Comparison of ENCODE assay signal across 8 cellular contexts in the genomic region with DNA sequence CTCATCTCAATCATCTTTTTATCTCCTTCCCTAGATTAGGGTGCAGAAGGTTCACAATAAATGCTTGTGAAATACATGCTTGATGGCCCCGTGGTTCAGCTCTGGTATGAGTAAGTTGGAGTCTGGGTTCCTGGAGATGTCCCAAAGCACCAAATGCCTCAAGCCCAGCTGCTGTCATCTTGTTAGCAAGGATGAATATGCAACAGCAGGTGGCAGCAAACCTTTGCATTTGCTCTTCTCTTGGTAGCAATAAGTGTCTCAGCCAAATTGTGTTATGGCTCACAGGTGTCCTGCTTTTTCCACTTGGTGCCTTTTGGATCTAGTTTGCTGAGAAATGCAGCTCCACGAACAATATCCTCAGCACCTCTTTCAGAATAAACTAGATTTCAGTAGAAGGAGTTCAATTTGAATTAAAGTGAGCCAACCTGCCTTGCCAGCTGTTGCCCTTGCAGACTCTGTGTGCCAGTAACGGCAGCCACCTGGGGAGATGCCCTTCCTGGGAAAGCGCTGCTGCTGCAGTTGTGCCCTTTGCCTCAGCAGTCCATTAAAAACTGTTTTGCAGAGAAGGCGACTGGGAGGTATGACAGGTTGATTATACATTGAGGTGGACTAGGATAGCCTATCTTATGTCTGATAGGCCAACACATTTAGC.
DNase-seq lines count a peak whose midpoint lies in the region; ATAC-seq and TF ChIP-seq lines count a peak whose summit lies in the region.

No MANE protein-coding gene starts in this region.

- TF ChIP-seq CTCF in spleen (IDR thresholded peaks at IDR 0.05 in 8 of 11, conservative IDR thresholded peaks at IDR 0.05 in 3 of 11) = peak in 7 of 11 experiments; percentile 14 to 47 (median 29)

- H3K36me3 ChIP-seq in adipocyte (ENCODE audit: control insufficient read depth, insufficient read depth, low read length, severe bottlenecking) = no peaks in the 10 kb centered on the region
- no peaks in the 10 kb centered on the region for H3K36me3 ChIP-seq in spleen

- no peaks in the 10 kb centered on the region for H3K9me3 ChIP-seq in adipocyte (ENCODE audit: control insufficient read depth, low read length)
- peaks cover 0 to 5% (median 0%) of the 10 kb centered on the region in 8 donors for H3K9me3 ChIP-seq in spleen

- WGBS in spleen, 5 donors = 44 to 67% (median 63%) methylated on average over 5 of the region's 5 CpGs

- H3K27me3 ChIP-seq in adipocyte (replicated peaks; ENCODE audit: control insufficient read depth, insufficient read depth, low read length) = no peaks in the 10 kb centered on the region
- H3K27me3 ChIP-seq in spleen (replicated peaks in 1 of 7) = peaks cover 0 to 29% (median 0%) of the 10 kb centered on the region in 7 donors

- H3K4me1 ChIP-seq in adipocyte (ENCODE audit: control insufficient read depth, insufficient read depth, low read length) (no peaks in the 10 kb centered on the region), spleen (no peaks in the 10 kb centered on the region)

- no peak overlapping the region for H3K4me3 ChIP-seq in adipocyte (ENCODE audit: low read length)
- no peak overlapping the region for H3K4me3 ChIP-seq in spleen

- ATAC-seq in HG02938 (IDR thresholded peaks at IDR 0.05; ENCODE audit: unreplicated experiment) = peak; percentile 59

- H3K27ac ChIP-seq in spleen = no peak overlapping the region

- intact Hi-C loops in spleen (cut with DNase I; ENCODE audit: low total_unique reads) = no loop called here

- TF ChIP-seq POLR2A in spleen (IDR thresholded peaks at IDR 0.05) = no peak

- H3K9ac ChIP-seq in adipocyte (ENCODE audit: low read length) = no peak overlapping the region

- peak; percentile 33 to 34 for DNase-seq in activated T-cell treated with anti-CD3 and anti-CD28 coated beads, Interleukin-2, amount 50 U/mL, for 48 hours
- DNase-seq in activated T-cell treated with anti-CD3 and anti-CD28 coated beads, Interleukin-2, amount 50 U/mL, for 1 hour = no peak
- DNase-seq in NCI-H2196 (lab: John Stamatoyannopoulos, UW; ENCODE audit: unreplicated experiment) = peak; percentile 79
- DNase-seq in adipocyte (ENCODE audit: low read depth) = peak; percentile 94
- DNase-seq in hepatic stellate cell (ENCODE audit: low spot score) = peak; percentile 37
- no peak for DNase-seq in spleen
- no peak for DNase-seq in effector CD4-positive, alpha-beta T cell

Comparison
In these comparisons a context has a peak if more than half of its experiments do, and no peak if none do; other contexts are left out.
1. DNase-seq: peak in activated T-cell treated with anti-CD3 and anti-CD28 coated beads, Interleukin-2, amount 50 U/mL, for 48 hours (2 of 2), NCI-H2196 (single experiment), adipocyte (single experiment) and hepatic stellate cell (single experiment); none in activated T-cell treated with anti-CD3 and anti-CD28 coated beads, Interleukin-2, amount 50 U/mL, for 1 hour (single experiment), spleen (single experiment) and effector CD4-positive, alpha-beta T cell (single experiment).